ENCODE assay signal across 8 cellular contexts in genomic region chr6:131807644-131808459, GRCh38. TPM values are rescaled to one million over a fixed set of nuclear protein-coding genes. Genes with fewer than 3 reads are reported as not detected.
DNase-seq lines count a peak whose midpoint lies in the region; ATAC-seq, FAIRE-seq and TF ChIP-seq lines count a peak whose summit lies in the region.

Gene ENPP1, plus strand, starts transcription at chr6:131808020. Its CDS starts 16 bp downstream, at chr6:131808036.

- H2AFZ ChIP-seq in endothelial cell of umbilical vein (ENCODE audit: low read depth, low read length): peak within 1 kb of the TSS; percentile 98

- CTCF ChIA-PET in endothelial cell of umbilical vein (lab: Charles Lee): interaction anchor here (1.0 to 1.6 kb wide), 4 partner anchors 17 to 112 kb away, joined by 4 to 6 read pairs (median 4); no protein-coding TSS in a partner anchor

- peak; percentile 52 for FAIRE-seq in endothelial cell of umbilical vein (lab: Jason Lieb, UNC)

- ATAC-seq in HG03103 (IDR thresholded peaks at IDR 0.05; ENCODE audit: low read depth, unreplicated experiment): peak; percentile 60

- POLR2A ChIA-PET in endothelial cell of umbilical vein (lab: Charles Lee): no interaction called here

- dilution Hi-C loops in endothelial cell of umbilical vein (cut with MboI; ENCODE audit: extremely low pct_ligation_motif_present, low sequenced_read_pairs): no loop called here

- peaks cover 5 to 10% of the 10 kb centered on the region in 2 experiments for H3K27me3 ChIP-seq in endothelial cell of umbilical vein (ENCODE audit: control insufficient read depth in 2 of 2, insufficient read depth in 2 of 2, low read length in 2 of 2)

- no TSS peak for BruUV-seq in endothelial cell of umbilical vein (replicated peaks; lab: Mats Ljungman, UMichigan)

- TF ChIP-seq POLR2A in endothelial cell of umbilical vein (IDR thresholded peaks at IDR 0.05; ENCODE audit: low read depth, low read length): no peak

- WGBS in mesodermal cell (ENCODE audit: insufficient coverage in 2 of 2), 2 experiments: 0 to 1% methylated on average over 39 to 53 of the region's 99 CpGs

- H3K4me3 ChIP-seq in endothelial cell of umbilical vein (replicated peaks in 1 of 3; ENCODE audit: insufficient read depth in 1 of 3, low read depth in 1 of 3, low read length in 3 of 3) (peak within 1 kb of the TSS; percentile 36 to 74 (median 60)), mesodermal cell (ENCODE audit: extremely low read depth, insufficient read depth, low read length, poor library complexity, severe bottlenecking) (peak within 1 kb of the TSS; percentile 58)

- H3K4me2 ChIP-seq in endothelial cell of umbilical vein (ENCODE audit: insufficient read depth, low read length): peak within 1 kb of the TSS; percentile 94

- H4K20me1 ChIP-seq in endothelial cell of umbilical vein (replicated peaks; ENCODE audit: control insufficient read depth, extremely low read depth, insufficient read depth, low read length): no peaks in the 10 kb centered on the region

- TF ChIP-seq CTCF in endothelial cell of umbilical vein (IDR thresholded peaks at IDR 0.05; ENCODE audit: extremely low read depth in 1 of 2, insufficient read depth in 1 of 2, low read depth in 1 of 2, low read length in 2 of 2): peak in 1 of 2 donors; percentile 10

- no peaks in the 10 kb centered on the region for H3K9me3 ChIP-seq in endothelial cell of umbilical vein (replicated peaks; ENCODE audit: control insufficient read depth, insufficient read depth, low read length)
- no peaks in the 10 kb centered on the region for H3K9me3 ChIP-seq in mesodermal cell (ENCODE audit: control insufficient read depth, low read length)

- H3K27ac ChIP-seq in endothelial cell of umbilical vein (ENCODE audit: insufficient read depth, low read depth, low read length): no peak within 1 kb of the TSS
- no peak within 1 kb of the TSS for H3K27ac ChIP-seq in mesodermal cell (ENCODE audit: low read depth, low read length, severe bottlenecking)

- H3K36me3 ChIP-seq in endothelial cell of umbilical vein (ENCODE audit: control insufficient read depth in 2 of 2, extremely low read depth in 1 of 2, insufficient read depth in 2 of 2, low read length in 2 of 2) (no peaks in the 10 kb centered on the region), mesodermal cell (ENCODE audit: control insufficient read depth, insufficient read depth, low read length) (no peaks in the 10 kb centered on the region)

- peak within 1 kb of the TSS; percentile 27 for H3K9ac ChIP-seq in endothelial cell of umbilical vein (replicated peaks; ENCODE audit: extremely low read depth, insufficient read depth, low read length)

- H3K4me1 ChIP-seq in endothelial cell of umbilical vein (ENCODE audit: control insufficient read depth, extremely low read depth, insufficient read depth, low read length) (peaks cover 9% of the 10 kb centered on the region), mesodermal cell (ENCODE audit: control insufficient read depth, insufficient read depth, low read length, poor library complexity, severe bottlenecking) (no peaks in the 10 kb centered on the region)

- H3K9me1 ChIP-seq in endothelial cell of umbilical vein (replicated peaks; ENCODE audit: control insufficient read depth, extremely low read depth, insufficient read depth, low read length): no peaks in the 10 kb centered on the region

- no peaks in the 10 kb centered on the region for H3K79me2 ChIP-seq in endothelial cell of umbilical vein (ENCODE audit: control insufficient read depth, insufficient read depth, low read length)

- DNase-seq in NCI-H1092 treated with DMSO at 0.1 percent for 48 hours (lab: John Stamatoyannopoulos, UW) (peak; percentile 20), NCI-H1092 (lab: John Stamatoyannopoulos, UW) (no peak), NOMO-1 (lab: John Stamatoyannopoulos, UW; ENCODE audit: unreplicated experiment in 2 of 2) (peak; percentile 21 to 22), endothelial cell of umbilical vein (ENCODE audit: low read depth, low spot score) (peak; percentile 45)
- DNase-seq in activated CD8-positive, alpha-beta memory T cell treated with anti-CD3 and anti-CD28 coated beads, Interleukin-2, amount 50 U/mL, for 4 hours: peak; percentile 36
- DNase-seq in stimulated activated CD8-positive, alpha-beta memory T cell treated with anti-CD3 and anti-CD28 coated beads, Interleukin-15, amount 100 ng/mL, for 4 hours (ENCODE audit: low read depth in 2 of 2): peak; percentile 4 to 20

- intact Hi-C loops in endothelial cell of umbilical vein (cut with micrococcal nuclease): loop anchor here (1.0 kb wide), 1 partner anchor 56 kb away; no protein-coding TSS in a partner anchor

TF ChIP-seq in endothelial cell of umbilical vein, 7 proteins besides CTCF, POLR2A, EP300 and RAD21:
- no peak for TF ChIP-seq GATA2 (IDR thresholded peaks at IDR 0.05; ENCODE audit: insufficient read depth, insufficient read length, low read depth, low read length)
- TF ChIP-seq MYC (IDR thresholded peaks at IDR 0.05; ENCODE audit: low read depth, low read length): no peak
- no peak for TF ChIP-seq JUN (IDR thresholded peaks at IDR 0.05; ENCODE audit: borderline replicate concordance, insufficient read depth, insufficient read length, low read depth)
- no peak for TF ChIP-seq MAX (IDR thresholded peaks at IDR 0.05; ENCODE audit: insufficient read depth, insufficient read length)
- TF ChIP-seq EZH2 (IDR thresholded peaks at IDR 0.05; ENCODE audit: borderline replicate concordance, low read depth, low read length, severe bottlenecking): no peak

RNA-seq across cellular contexts. Expression of gene ENPP1, which starts in this region (rescaled TPM):
- total RNA-seq in endothelial cell of umbilical vein: 1.4 and 1.5 TPM in 2 replicates
- polyA plus RNA-seq in endothelial cell of umbilical vein: 0.36 and 0.46 TPM in 2 replicates
- 0.40 and 0.54 TPM in 2 replicates for polyA plus RNA-seq in endothelial cell of umbilical vein (2011; cell fraction: cytosol; rRNA removed)
- 0.53 and 0.80 TPM in 2 replicates for polyA plus RNA-seq in endothelial cell of umbilical vein (2011; cell fraction: nucleus; rRNA removed)
- polyA plus RNA-seq in endothelial cell of umbilical vein (2012): 0.65 and 2.0 TPM in 2 replicates
- 0.62 and 1.1 TPM in 2 replicates for polyA minus RNA-seq in endothelial cell of umbilical vein
- polyA minus RNA-seq in endothelial cell of umbilical vein (2011; cell fraction: cytosol; rRNA and poly(A)+ RNA removed): 1.0 TPM
- 0.82 and 1.3 TPM in 2 replicates for polyA minus RNA-seq in endothelial cell of umbilical vein (2011; cell fraction: nucleus; rRNA and poly(A)+ RNA removed)
- 22.7 TPM for polyA plus RNA-seq in mesodermal cell (2013, experiment 1 of 2)
- polyA plus RNA-seq in mesodermal cell (2013, experiment 2 of 2): 22.8 TPM
